In genomic region chr9:37596504-37596903, GRCh38 we compare ENCODE assay signal across 24 cellular contexts. TPM values are rescaled to one million over a fixed set of nuclear protein-coding genes. Genes with fewer than 3 reads are reported as not detected.
DNase-seq lines count a peak whose midpoint lies in the region; ATAC-seq, FAIRE-seq and TF ChIP-seq lines count a peak whose summit lies in the region.
"Had no signal": no experiment of that assay in that cellular context is flagged by ENCODE, and none has a peak within 500 bp of the region (broad histone marks: within the 10 kb centered on the region; RNA-seq: fewer than 3 reads in every experiment).

No MANE protein-coding gene starts in this region.

- TF ChIP-seq CTCF in endothelial cell of umbilical vein (IDR thresholded peaks at IDR 0.05; ENCODE audit: extremely low read depth in 1 of 2, insufficient read depth in 1 of 2, low read depth in 1 of 2, low read length in 2 of 2) (no peak), gastrocnemius medialis (IDR thresholded peaks at IDR 0.05 in 4 of 5, conservative IDR thresholded peaks at IDR 0.05 in 1 of 5) (no peak)

- no peaks in the 10 kb centered on the region for H3K36me3 ChIP-seq in GM23248 (ENCODE audit: low read depth)
- no peaks in the 10 kb centered on the region for H3K36me3 ChIP-seq in endothelial cell of umbilical vein (ENCODE audit: control insufficient read depth in 2 of 2, extremely low read depth in 1 of 2, insufficient read depth in 2 of 2, low read length in 2 of 2)
- H3K36me3 ChIP-seq in gastrocnemius medialis = no peaks in the 10 kb centered on the region
- H3K36me3 ChIP-seq: HAP-1 had no signal

- no peaks in the 10 kb centered on the region for H3K9me2 ChIP-seq in GM23248 (ENCODE audit: insufficient read depth)
- H3K9me2 ChIP-seq: SK-N-SH had no signal

- H3K27me3 ChIP-seq in GM23248 (replicated peaks; ENCODE audit: insufficient read depth) (no peaks in the 10 kb centered on the region), endothelial cell of umbilical vein (ENCODE audit: control insufficient read depth in 2 of 2, insufficient read depth in 2 of 2, low read length in 2 of 2) (peaks cover 10 to 14% of the 10 kb centered on the region in 2 experiments), gastrocnemius medialis (no peaks in the 10 kb centered on the region)

- peaks cover 4% of the 10 kb centered on the region for H3F3A ChIP-seq in GM23248 (ENCODE audit: insufficient read depth)

- no peak overlapping the region for H2AFZ ChIP-seq in GM23248
- no peak overlapping the region for H2AFZ ChIP-seq in endothelial cell of umbilical vein (ENCODE audit: low read depth, low read length)

- CTCF ChIA-PET in endothelial cell of umbilical vein (lab: Charles Lee) = interaction anchor here (1.2 kb wide), 1 partner anchor 9 kb away, joined by 3 read pairs; no protein-coding TSS in a partner anchor

- H3K4me2 ChIP-seq in GM23248 (ENCODE audit: unreplicated experiment) (no peak overlapping the region), endothelial cell of umbilical vein (ENCODE audit: insufficient read depth, low read length) (no peak overlapping the region)
- H3K4me2 ChIP-seq: GM23338, SK-N-SH had no signal

- TF ChIP-seq POLR2A in endothelial cell of umbilical vein (IDR thresholded peaks at IDR 0.05; ENCODE audit: low read depth, low read length) (no peak), gastrocnemius medialis (IDR thresholded peaks at IDR 0.05) (no peak)

- no TSS peak for BruUV-seq in endothelial cell of umbilical vein (replicated peaks; lab: Mats Ljungman, UMichigan)

- 16 to 21% methylated on average over 2 of the region's 2 CpGs for WGBS in GM23248 (ENCODE audit: low coverage in 1 of 2, low lambda C conversion rate in 2 of 2, missing lambda C conversion rate in 2 of 2), 2 experiments

- no peaks in the 10 kb centered on the region for H4K20me1 ChIP-seq in GM23248 (ENCODE audit: insufficient read depth)
- H4K20me1 ChIP-seq in endothelial cell of umbilical vein (replicated peaks; ENCODE audit: control insufficient read depth, extremely low read depth, insufficient read depth, low read length) = no peaks in the 10 kb centered on the region

- no peak overlapping the region for H3K27ac ChIP-seq in GM23248
- no peak overlapping the region for H3K27ac ChIP-seq in endothelial cell of umbilical vein (ENCODE audit: insufficient read depth, low read depth, low read length)
- H3K27ac ChIP-seq in gastrocnemius medialis = no peak overlapping the region

- intact Hi-C loops in endothelial cell of umbilical vein (cut with micrococcal nuclease) (no loop called here), gastrocnemius medialis (cut with DNase I; ENCODE audit: low total_unique reads) (no loop called here)

- peak; percentile 31 for DNase-seq in GM23248
- DNase-seq in RKO (ENCODE audit: low spot score) = peak; percentile 24
- DNase-seq in endothelial cell of umbilical vein (ENCODE audit: low read depth, low spot score) = no peak
- no peak for DNase-seq in NCI-H1105 (lab: John Stamatoyannopoulos, UW)
- DNase-seq in gastrocnemius medialis = no peak
- DNase-seq: C1 segment of cervical spinal cord; CD4-positive, alpha-beta memory T cell; COR-L47; DMS53; GF-D8; Kasumi-1; NCI-H2029; NCI-H446 treated with DMSO at 0.1 percent for 48 hours; NCI-H526 treated with DMSO at 0.1 percent for 48 hours; SIG-M5; SK-N-SH; SW 1271 had no signal

- no peak overlapping the region for H3K9ac ChIP-seq in GM23248
- H3K9ac ChIP-seq in endothelial cell of umbilical vein (replicated peaks; ENCODE audit: extremely low read depth, insufficient read depth, low read length) = no peak overlapping the region
- H3K9ac ChIP-seq: SK-N-SH had no signal

- H3K9me3 ChIP-seq in GM23248 (ENCODE audit: low read depth) (no peaks in the 10 kb centered on the region), endothelial cell of umbilical vein (replicated peaks; ENCODE audit: control insufficient read depth, insufficient read depth, low read length) (no peaks in the 10 kb centered on the region), gastrocnemius medialis (no peaks in the 10 kb centered on the region)
- H3K9me3 ChIP-seq: HAP-1, SK-N-SH had no signal

- H3K79me2 ChIP-seq in GM23248 (ENCODE audit: insufficient read depth) = peaks cover 8% of the 10 kb centered on the region
- peaks cover 8% of the 10 kb centered on the region for H3K79me2 ChIP-seq in endothelial cell of umbilical vein (ENCODE audit: control insufficient read depth, insufficient read depth, low read length)

- in situ Hi-C loops in GM23248 (cut with MboI) = loop anchor here (25.0 kb wide), 1 partner anchor 741 kb away; no protein-coding TSS in a partner anchor
- in situ Hi-C loops in gastrocnemius medialis (cut with MboI; ENCODE audit: low sequenced_read_pairs in 4 of 4) = loop anchor here (10.0 to 25.0 kb wide), 7 partner anchors 78 to 791 kb away; partner anchors contain the start of genes EXOSC3 (in 3 of the 4), ALDH1B1 (in 1 of the 4), SHB (in 1 of the 4) and SLC25A51 (in 1 of the 4)

- H3K4me1 ChIP-seq in GM23248 (ENCODE audit: insufficient read depth) (peaks cover 4% of the 10 kb centered on the region), endothelial cell of umbilical vein (ENCODE audit: control insufficient read depth, extremely low read depth, insufficient read depth, low read length) (peaks cover 2% of the 10 kb centered on the region), gastrocnemius medialis (peaks cover 11 to 14% of the 10 kb centered on the region in 2 donors)
- H3K4me1 ChIP-seq: HAP-1 had no signal

- POLR2A ChIA-PET in endothelial cell of umbilical vein (lab: Charles Lee) = no interaction called here

- FAIRE-seq in endothelial cell of umbilical vein (lab: Jason Lieb, UNC) = no peak
- FAIRE-seq: GM12891 had no signal

- H3K9me1 ChIP-seq in endothelial cell of umbilical vein (replicated peaks; ENCODE audit: control insufficient read depth, extremely low read depth, insufficient read depth, low read length) = no peaks in the 10 kb centered on the region

- ATAC-seq in GM18858 (IDR thresholded peaks at IDR 0.05; ENCODE audit: unreplicated experiment) (no peak), gastrocnemius medialis (no peak), GM19035 (IDR thresholded peaks at IDR 0.05; ENCODE audit: unreplicated experiment) (no peak)
- ATAC-seq: GM23338 had no signal

- H3K4me3 ChIP-seq in GM23248 (no peak overlapping the region), endothelial cell of umbilical vein (replicated peaks in 1 of 3; ENCODE audit: insufficient read depth in 1 of 3, low read depth in 1 of 3, low read length in 3 of 3) (no peak overlapping the region), gastrocnemius medialis (no peak overlapping the region)
- H3K4me3 ChIP-seq: GM23338, HAP-1 had no signal

- dilution Hi-C loops in endothelial cell of umbilical vein (cut with MboI; ENCODE audit: extremely low pct_ligation_motif_present, low sequenced_read_pairs) = no loop called here

TF ChIP-seq in endothelial cell of umbilical vein, 7 proteins besides CTCF, POLR2A, EP300 and RAD21:
- peak; percentile 30 for TF ChIP-seq FOS (IDR thresholded peaks at IDR 0.05; ENCODE audit: borderline replicate concordance, insufficient read depth, low read length)
- no peak for TF ChIP-seq JUN (IDR thresholded peaks at IDR 0.05; ENCODE audit: borderline replicate concordance, insufficient read depth, insufficient read length, low read depth)

RNA-seq across cellular contexts. Expression of gene TOMM5, which starts 4.1 kb away (rescaled TPM):
- total RNA-seq in GM23248 (2014; rRNA removed; shearing (Covaris generic)) = 122 and 130 TPM in 2 replicates
- 282 and 288 TPM in 2 replicates for polyA plus RNA-seq in GM23248 (2016; fragmentation: Nextera tagmentation; extraction: Ambion mirVana)
- 145 and 147 TPM in 2 replicates for total RNA-seq in endothelial cell of umbilical vein
- 110 and 122 TPM in 2 replicates for polyA plus RNA-seq in endothelial cell of umbilical vein
- polyA plus RNA-seq in endothelial cell of umbilical vein (2011; cell fraction: cytosol; rRNA removed) = 188 and 223 TPM in 2 replicates
- 61.1 and 66.4 TPM in 2 replicates for polyA plus RNA-seq in endothelial cell of umbilical vein (2011; cell fraction: nucleus; rRNA removed)
- polyA plus RNA-seq in endothelial cell of umbilical vein (2012) = 265 and 350 TPM in 2 replicates
- 66.9 and 69.7 TPM in 2 replicates for polyA minus RNA-seq in endothelial cell of umbilical vein
- polyA minus RNA-seq in endothelial cell of umbilical vein (2011; cell fraction: cytosol; rRNA and poly(A)+ RNA removed) = 84.5 TPM
- polyA minus RNA-seq in endothelial cell of umbilical vein (2011; cell fraction: nucleus; rRNA and poly(A)+ RNA removed) = 28.6 and 29.9 TPM in 2 replicates
- 100 to 1,000 TPM in 2 of 4 donors, 10 to 100 TPM in 2; 75.3 to 137 (median 93.3) TPM for total RNA-seq in gastrocnemius medialis

RNA-seq across cellular contexts. Expression of gene FBXO10, which starts 20.3 kb away (rescaled TPM):
- total RNA-seq in GM23248 (2014; rRNA removed; shearing (Covaris generic)) = 2.9 and 9.9 TPM in 2 replicates
- polyA plus RNA-seq in GM23248 (2016; fragmentation: Nextera tagmentation; extraction: Ambion mirVana) (4.4 and 4.5 TPM in 2 replicates), endothelial cell of umbilical vein (11.8 and 13.8 TPM in 2 replicates)
- total RNA-seq in endothelial cell of umbilical vein (13.8 and 14.4 TPM in 2 replicates), gastrocnemius medialis (10 to 100 TPM; 49.8 to 62.2 (median 53.5) TPM)
- 8.7 and 9.2 TPM in 2 replicates for polyA plus RNA-seq in endothelial cell of umbilical vein (2011; cell fraction: cytosol; rRNA removed)
- polyA plus RNA-seq in endothelial cell of umbilical vein (2011; cell fraction: nucleus; rRNA removed) = 19.4 and 23.1 TPM in 2 replicates
- 9.9 and 10.1 TPM in 2 replicates for polyA plus RNA-seq in endothelial cell of umbilical vein (2012)
- 27.3 and 32.8 TPM in 2 replicates for polyA minus RNA-seq in endothelial cell of umbilical vein
- polyA minus RNA-seq in endothelial cell of umbilical vein (2011; cell fraction: cytosol; rRNA and poly(A)+ RNA removed) = 1.4 TPM
- polyA minus RNA-seq in endothelial cell of umbilical vein (2011; cell fraction: nucleus; rRNA and poly(A)+ RNA removed) = 13.2 and 13.9 TPM in 2 replicates

RNA-seq across cellular contexts. Expression of gene FRMPD1, which starts 54.2 kb away (rescaled TPM):
- not detected in 2 replicates for total RNA-seq in GM23248 (2014; rRNA removed; shearing (Covaris generic))
- polyA plus RNA-seq in GM23248 (2016; fragmentation: Nextera tagmentation; extraction: Ambion mirVana) (not detected in 2 replicates), endothelial cell of umbilical vein (not detected in 2 replicates)
- total RNA-seq in endothelial cell of umbilical vein (not detected in 2 replicates), gastrocnemius medialis (1 to 10 TPM in 2 of 4 donors, under 1 TPM in 2; 0.46 to 1.7 (median 1.0) TPM)
- polyA plus RNA-seq in endothelial cell of umbilical vein (2011; cell fraction: cytosol; rRNA removed) = not detected in 2 replicates
- not detected in 2 replicates for polyA plus RNA-seq in endothelial cell of umbilical vein (2011; cell fraction: nucleus; rRNA removed)
- not detected in 2 replicates for polyA plus RNA-seq in endothelial cell of umbilical vein (2012)
- polyA minus RNA-seq in endothelial cell of umbilical vein = not detected in 2 replicates
- polyA minus RNA-seq in endothelial cell of umbilical vein (2011; cell fraction: cytosol; rRNA and poly(A)+ RNA removed) = not detected
- not detected in 2 replicates for polyA minus RNA-seq in endothelial cell of umbilical vein (2011; cell fraction: nucleus; rRNA and poly(A)+ RNA removed)
- total RNA-seq: A673; CD4-positive, alpha-beta memory T cell; MCF 10A had no signal
- polyA plus RNA-seq: CD4-positive, alpha-beta memory T cell; SK-N-SH had no signal

Comparison
In these comparisons a context has a peak if more than half of its experiments do, and no peak if none do; other contexts are left out.
1. DNase-seq: peak in GM23248 (single experiment) and RKO (single experiment); none in endothelial cell of umbilical vein (single experiment), NCI-H1105 (single experiment) and gastrocnemius medialis (0 of 2).